In genomic region chr5:148205865-148206264, GRCh38 we compare ENCODE assay signal across 26 cellular contexts. TPM values are rescaled to one million over a fixed set of nuclear protein-coding genes. Genes with fewer than 3 reads are reported as not detected.
"Had no signal": no experiment of that assay in that cellular context is flagged by ENCODE, and none has a peak within 500 bp of the region (broad histone marks: within the 10 kb centered on the region; RNA-seq: fewer than 3 reads in every experiment).

No MANE protein-coding gene starts in this region.

- H3K27ac ChIP-seq: SJSA1, SK-N-MC had no signal

- H3K4me3 ChIP-seq: MG63, SJSA1, SK-N-MC had no signal

- DNase-seq: IMR-90, Karpas-422, KG1, MG63, NCI-H1092, NCI-H1105 treated with DMSO at 0.1 percent for 48 hours, NCI-H1417 treated with DMSO at 0.1 percent for 48 hours, NCI-H146, NCI-H1694 treated with DMSO at 0.1 percent for 48 hours, NCI-H1930, NCI-H2081, NCI-H2107, NCI-H226, NCI-H446, NCI-H510A, NCI-H524 treated with DMSO at 0.1 percent for 48 hours, NCI-H69, NCI-H774, Right ventricle myocardium superior, RPMI8226, SIG-M5 had no signal

- H3K9me3 ChIP-seq: MG63, SJSA1 had no signal

- H3K36me3 ChIP-seq: MG63, SJSA1 had no signal

- FAIRE-seq: HepG2, RCC 7860 had no signal

- ATAC-seq: HepG2 had no signal

- H3K27me3 ChIP-seq: MG63, SJSA1 had no signal

- H3K4me1 ChIP-seq: SJSA1 had no signal

RNA-seq across cellular contexts. Expression of gene SPINK6, which starts 3.0 kb away (rescaled TPM):
- total RNA-seq: HepG2, IMR-90, Right ventricle myocardium superior, SJSA1 had no signal
- polyA plus RNA-seq: HepG2, IMR-90 had no signal

RNA-seq across cellular contexts. Expression of gene MARCOL, which starts 32.5 kb away (rescaled TPM):
- total RNA-seq: HepG2, HT1080, IMR-90, Right ventricle myocardium superior, SJSA1 had no signal
- polyA plus RNA-seq: HepG2, IMR-90 had no signal

RNA-seq across cellular contexts. Expression of gene SPINK14, which starts 37.5 kb away (rescaled TPM):
- total RNA-seq: HepG2, HT1080, IMR-90, Right ventricle myocardium superior, SJSA1 had no signal
- polyA plus RNA-seq: HepG2, IMR-90 had no signal
